ENCODE assay signal across 22 cellular contexts in genomic region chr20:12906401-12906800, GRCh38.
DNase-seq lines count a peak whose midpoint lies in the region; ATAC-seq and TF ChIP-seq lines count a peak whose summit lies in the region.
"Had no signal": no experiment of that assay in that cellular context is flagged by ENCODE, and none has a peak within 500 bp of the region (broad histone marks: within the 10 kb centered on the region; RNA-seq: fewer than 3 reads in every experiment).

No MANE protein-coding gene starts in this region.

- peak overlapping the region; percentile 54 for H3K27ac Mint-ChIP-seq in neural progenitor cell
- H3K27ac Mint-ChIP-seq: CD14-positive monocyte; CD4-positive, alpha-beta memory T cell; CD4-positive, CD25-positive, alpha-beta regulatory T cell; CD8-positive, alpha-beta memory T cell had no signal

- CTCF ChIA-PET in A673 (lab: Charles Lee), result no interaction called here

- H3K36me3 Mint-ChIP-seq in neural progenitor cell, result no peaks in the 10 kb centered on the region
- H3K36me3 Mint-ChIP-seq: CD14-positive monocyte; CD4-positive, alpha-beta memory T cell; CD4-positive, CD25-positive, alpha-beta regulatory T cell; CD8-positive, alpha-beta memory T cell had no signal

- ATAC-seq in HG02571 (IDR thresholded peaks at IDR 0.05; ENCODE audit: unreplicated experiment) (no peak), HG02870 (IDR thresholded peaks at IDR 0.05; ENCODE audit: unreplicated experiment) (no peak)
- ATAC-seq: A549 had no signal

- no peak overlapping the region for H3K9ac ChIP-seq in neural progenitor cell
- H3K9ac ChIP-seq: BLaER1 had no signal

- H3K27me3 ChIP-seq in neural progenitor cell, result no peaks in the 10 kb centered on the region
- no peaks in the 10 kb centered on the region for H3K27me3 ChIP-seq in A673 (replicated peaks; ENCODE audit: insufficient read depth, low read depth, low read length, poor library complexity)
- H3K27me3 ChIP-seq: BE2C, BLaER1 had no signal

- POLR2A ChIA-PET in A673 (lab: Charles Lee; ENCODE audit: low non-redundant PET), result no interaction called here

- no peaks in the 10 kb centered on the region for H3K9me3 Mint-ChIP-seq in neural progenitor cell

- H3K4me1 ChIP-seq in neural progenitor cell, result no peaks in the 10 kb centered on the region
- no peaks in the 10 kb centered on the region for H3K4me1 ChIP-seq in A673 (ENCODE audit: insufficient read depth, low read length, poor library complexity, severe bottlenecking)
- H3K4me1 ChIP-seq: A549, BE2C, BLaER1 had no signal

- no peaks in the 10 kb centered on the region for H3K36me3 ChIP-seq in neural progenitor cell
- H3K36me3 ChIP-seq in A673 (ENCODE audit: insufficient read depth, low read length, poor library complexity, severe bottlenecking), result no peaks in the 10 kb centered on the region
- H3K36me3 ChIP-seq: BE2C, BLaER1 had no signal

- peak; percentile 34 for DNase-seq in NCI-H2171 treated with DMSO at 0.1 percent for 48 hours (lab: John Stamatoyannopoulos, UW)
- DNase-seq in NCI-H2171 (lab: John Stamatoyannopoulos, UW), result no peak
- peak; percentile 60 for DNase-seq in left kidney (ENCODE audit: low read depth, low spot score)
- DNase-seq in neural progenitor cell (ENCODE audit: low spot score), result no peak
- DNase-seq in A673 (ENCODE audit: low spot score), result no peak
- DNase-seq: ACHN; BE2C; C1 segment of cervical spinal cord; CD4-positive, alpha-beta memory T cell; CD4-positive, CD25-positive, alpha-beta regulatory T cell; CD8-positive, alpha-beta memory T cell; COR-L47; DMS 273 treated with DMSO at 0.1 percent for 48 hours; DMS153; DMS79 treated with DMSO at 0.1 percent for 48 hours; GF-D8 had no signal

- H3K4me3 ChIP-seq in neural progenitor cell, result no peak overlapping the region
- H3K4me3 ChIP-seq in A673 (ENCODE audit: low read depth, low read length, poor library complexity, severe bottlenecking), result no peak overlapping the region
- H3K4me3 ChIP-seq: A549, BLaER1 had no signal

- TF ChIP-seq CTCF in neural progenitor cell (IDR thresholded peaks at IDR 0.05), result no peak
- TF ChIP-seq CTCF in A673 (conservative IDR thresholded peaks at IDR 0.05; ENCODE audit: low read depth, low read length), result no peak

- intact Hi-C loops in A673 (cut with micrococcal nuclease; ENCODE audit: unreplicated experiment), result no loop called here

- BruUV-seq in A673 (replicated peaks; lab: Mats Ljungman, UMichigan), result no TSS peak

- no peak overlapping the region for H3K27ac ChIP-seq in neural progenitor cell
- no peak overlapping the region for H3K27ac ChIP-seq in A673 (ENCODE audit: low read depth, low read length, poor library complexity, severe bottlenecking)
- H3K27ac ChIP-seq: 22Rv1, A549, BLaER1 had no signal

- peaks cover 2% of the 10 kb centered on the region for H3K27me3 Mint-ChIP-seq in neural progenitor cell (ENCODE audit: insufficient read depth, low read depth)
- H3K27me3 Mint-ChIP-seq: CD4-positive, alpha-beta memory T cell; CD8-positive, alpha-beta memory T cell had no signal

- no peaks in the 10 kb centered on the region for H4K20me1 ChIP-seq in neural progenitor cell (ENCODE audit: low read depth)
- H4K20me1 ChIP-seq: BLaER1 had no signal

- H3K79me2 ChIP-seq in neural progenitor cell (ENCODE audit: low read depth), result no peaks in the 10 kb centered on the region

- H3K4me2 ChIP-seq in neural progenitor cell, result no peak overlapping the region
- H3K4me2 ChIP-seq: A549, BLaER1 had no signal

- no peak overlapping the region for H3K4me3 Mint-ChIP-seq in neural progenitor cell
- H3K4me3 Mint-ChIP-seq: CD14-positive monocyte; CD4-positive, alpha-beta memory T cell; CD4-positive, CD25-positive, alpha-beta regulatory T cell; CD8-positive, alpha-beta memory T cell had no signal

- no peak overlapping the region for H2AFZ ChIP-seq in neural progenitor cell (replicated peaks)

- no peaks in the 10 kb centered on the region for H3F3A ChIP-seq in neural progenitor cell (ENCODE audit: low read depth)

- peaks cover 8% of the 10 kb centered on the region for H3K4me1 Mint-ChIP-seq in neural progenitor cell
- H3K4me1 Mint-ChIP-seq: CD14-positive monocyte; CD4-positive, alpha-beta memory T cell; CD4-positive, CD25-positive, alpha-beta regulatory T cell; CD8-positive, alpha-beta memory T cell had no signal

- H3K9me3 ChIP-seq in neural progenitor cell (ENCODE audit: low read depth) (no peaks in the 10 kb centered on the region), A673 (ENCODE audit: low read depth, low read length, poor library complexity, severe bottlenecking) (no peaks in the 10 kb centered on the region)
- H3K9me3 ChIP-seq: A549, BE2C, BLaER1 had no signal

Comparison
In these comparisons a context has a peak if more than half of its experiments do, and no peak if none do; other contexts are left out.
1. DNase-seq: peak in NCI-H2171 treated with DMSO at 0.1 percent for 48 hours (single experiment) and left kidney (single experiment); none in NCI-H2171 (single experiment), neural progenitor cell (single experiment) and A673 (single experiment).